In genomic region chr5:96933764-96934163, GRCh38 we compare ENCODE assay signal across 8 cellular contexts. TPM values are rescaled to one million over a fixed set of nuclear protein-coding genes. Genes with fewer than 3 reads are reported as not detected.
DNase-seq lines count a peak whose midpoint lies in the region; FAIRE-seq and TF ChIP-seq lines count a peak whose summit lies in the region.

No MANE protein-coding gene starts in this region.

- H3K27me3 ChIP-seq in GM06990 (replicated peaks; ENCODE audit: control insufficient read depth, insufficient read depth, low read length), result no peaks in the 10 kb centered on the region
- H3K27me3 ChIP-seq in H1 (replicated peaks in 1 of 4; ENCODE audit: control insufficient read depth in 3 of 4, extremely low read depth in 1 of 4, insufficient read depth in 3 of 4, low read length in 3 of 4), result peaks cover 0 to 11% (median 7%) of the 10 kb centered on the region in 4 experiments; a peak in 3 of 7 replicates
- no peaks in the 10 kb centered on the region for H3K27me3 ChIP-seq in prostate gland (replicated peaks; ENCODE audit: insufficient read depth)

- H2BK15ac ChIP-seq in H1 (ENCODE audit: low read length), result no peak overlapping the region

- TF ChIP-seq POLR2A in H1 (IDR thresholded peaks at IDR 0.05; ENCODE audit: control extremely low read depth in 1 of 2, low read depth in 2 of 2, low read length in 2 of 2) (no peak), prostate gland (IDR thresholded peaks at IDR 0.05) (no peak)

- H3K9ac ChIP-seq in H1 (replicated peaks in 1 of 4; ENCODE audit: extremely low read depth in 1 of 4, low read depth in 3 of 4, low read length in 3 of 4), result peak overlapping the region in 1 of 4 experiments; percentile 2; a peak in 1 of 7 replicates

- H3K18ac ChIP-seq in H1 (ENCODE audit: extremely low read depth, low read length), result no peak overlapping the region

- H3K79me1 ChIP-seq in H1 (ENCODE audit: low read depth, low read length), result no peaks in the 10 kb centered on the region

- no peak overlapping the region for H3K4ac ChIP-seq in H1 (replicated peaks; ENCODE audit: insufficient read length, low read depth, low read length)

- no peak overlapping the region for H4K91ac ChIP-seq in H1 (replicated peaks; ENCODE audit: insufficient read length, low read length)

- no peak overlapping the region for H2AFZ ChIP-seq in H1 (ENCODE audit: low read length)

- H3K27ac ChIP-seq in H1 (ENCODE audit: low read depth, low read length) (no peak overlapping the region), prostate gland (peak overlapping the region; percentile 95 to 96)

- no peak overlapping the region for H4K8ac ChIP-seq in H1 (ENCODE audit: extremely low read depth, insufficient read depth, low read length)

- 64% methylated on average over 4 of the region's 4 CpGs; no CpG with 5 or more reads in 1 of the 2 experiments for WGBS in H1 (ENCODE audit: extremely low coverage in 1 of 2, insufficient coverage in 1 of 2, insufficient read length in 1 of 2, insufficient replicate concordance in 2 of 2, low coverage in 1 of 2, low lambda C conversion rate in 2 of 2, missing lambda C conversion rate in 1 of 2), 2 experiments
- 56% methylated on average over 4 of the region's 4 CpGs for WGBS in prostate gland

- H3K4me2 ChIP-seq in H1 (ENCODE audit: insufficient read depth in 1 of 2, low read depth in 2 of 2, low read length in 2 of 2), result peak overlapping the region; percentile 83 to 94

- no peak overlapping the region for H4K5ac ChIP-seq in H1 (ENCODE audit: insufficient read length, low read depth, low read length)

- H3K4me1 ChIP-seq in H1 (replicated peaks in 1 of 4; ENCODE audit: control insufficient read depth in 3 of 4, insufficient read depth in 4 of 4, low read length in 3 of 4) (peaks cover 2 to 8% (median 6%) of the 10 kb centered on the region in 4 experiments; a peak in 3 of 7 replicates), prostate gland (replicated peaks) (peaks cover 6% of the 10 kb centered on the region)

- TF ChIP-seq RAD21 in H1 (IDR thresholded peaks at IDR 0.05 in 1 of 2, conservative IDR thresholded peaks at IDR 0.05 in 1 of 2; ENCODE audit: low read depth in 2 of 2, low read length in 2 of 2), result no peak

- no peak overlapping the region for H2BK120ac ChIP-seq in H1 (replicated peaks; ENCODE audit: low read depth, low read length)

- no peak for TF ChIP-seq CTCF in GM06990 (IDR thresholded peaks at IDR 0.05; ENCODE audit: insufficient read depth, low read length, poor library complexity, severe bottlenecking)
- no peak for TF ChIP-seq CTCF in H1 (IDR thresholded peaks at IDR 0.05; ENCODE audit: control extremely low read depth in 1 of 3, insufficient read depth in 1 of 3, low read depth in 1 of 3, low read length in 3 of 3)
- no peak for TF ChIP-seq CTCF in prostate gland (IDR thresholded peaks at IDR 0.05)

- no peak overlapping the region for H3K14ac ChIP-seq in H1 (ENCODE audit: insufficient read length)

- H3K9me3 ChIP-seq in H1 (ENCODE audit: insufficient read depth in 2 of 2, low read depth in 1 of 2, low read length in 1 of 2), result no peaks in the 10 kb centered on the region
- H3K9me3 ChIP-seq in prostate gland, result no peaks in the 10 kb centered on the region

- H2BK20ac ChIP-seq in H1 (ENCODE audit: low read length), result no peak overlapping the region

- H2BK5ac ChIP-seq in H1 (ENCODE audit: low read depth, low read length), result no peak overlapping the region

- no peak for DNase-seq in GM06990 (ENCODE audit: extremely low read depth, insufficient read length)
- DNase-seq in NCI-H748 treated with DMSO at 0.1 percent for 48 hours (lab: John Stamatoyannopoulos, UW), result peak; percentile 29
- DNase-seq in H1 (ENCODE audit: low read depth in 1 of 2, low spot score in 2 of 2), result no peak
- no peak for DNase-seq in prostate gland (ENCODE audit: low spot score)
- DNase-seq in NCI-H226, result no peak
- no peak for DNase-seq in middle frontal gyrus (ENCODE audit: extremely low spot score, low spot score)
- no peak for DNase-seq in NCI-H1105 (lab: John Stamatoyannopoulos, UW)
- DNase-seq in activated gamma-delta T cell treated with Interleukin-2 at 50 U/mL for 16 hours, result no peak

- H3K36me3 ChIP-seq in GM06990 (ENCODE audit: control insufficient read depth, insufficient read depth, low read length) (no peaks in the 10 kb centered on the region), H1 (ENCODE audit: control insufficient read depth in 2 of 4, insufficient read depth in 4 of 4, low read length in 3 of 4) (no peaks in the 10 kb centered on the region), prostate gland (no peaks in the 10 kb centered on the region)

- no peaks in the 10 kb centered on the region for H4K20me1 ChIP-seq in H1 (replicated peaks in 1 of 2; ENCODE audit: control insufficient read depth in 1 of 2, insufficient read depth in 2 of 2, low read length in 2 of 2)

- no peak overlapping the region for H3K56ac ChIP-seq in H1 (replicated peaks; ENCODE audit: insufficient read length, low read depth, low read length)

- no peak for TF ChIP-seq EP300 in H1 (IDR thresholded peaks at IDR 0.05; ENCODE audit: borderline replicate concordance in 1 of 2, low read depth in 2 of 2, low read length in 2 of 2)

- H3K23me2 ChIP-seq in H1 (ENCODE audit: low read depth, low read length), result peaks cover 13% of the 10 kb centered on the region

- CTCF ChIA-PET in H1 (lab: Charles Lee; ENCODE audit: partially characterized antibody), result interaction anchor here (0.6 to 1.4 kb wide), 3 partner anchors 25 to 1991 kb away, joined by 3 to 4 read pairs (median 3); no protein-coding TSS in a partner anchor

- POLR2A ChIA-PET in H1 (lab: Charles Lee; ENCODE audit: partially characterized antibody), result no interaction called here

- no peak overlapping the region for H3K23ac ChIP-seq in H1 (ENCODE audit: insufficient read length)

- intact Hi-C loops in prostate gland (cut with DNase I), result loop anchor here (5.0 to 10.0 kb wide), 2 partner anchors 179 to 229 kb away; no protein-coding TSS in a partner anchor

- H2BK12ac ChIP-seq in H1 (ENCODE audit: low read depth, low read length), result no peak overlapping the region; the same call in 1 of the 2 replicates

- FAIRE-seq in H1 (lab: Jason Lieb, UNC), result no peak

- peak overlapping the region; percentile 92 for H3K4me3 ChIP-seq in GM06990 (replicated peaks; ENCODE audit: low read depth, low read length)
- peak overlapping the region in 1 of 4 experiments; percentile 71; a peak in 2 of 8 replicates for H3K4me3 ChIP-seq in H1 (ENCODE audit: extremely low read depth in 1 of 4, insufficient read depth in 2 of 4, low read depth in 3 of 4, low read length in 4 of 4)
- H3K4me3 ChIP-seq in prostate gland, result peak overlapping the region; percentile 83 to 94

- H3K79me2 ChIP-seq in H1 (ENCODE audit: control insufficient read depth in 1 of 2, insufficient read depth in 2 of 2, low read length in 2 of 2), result no peaks in the 10 kb centered on the region; a peak in 1 of 4 replicates

- H2AK5ac ChIP-seq in H1 (ENCODE audit: low read depth, low read length), result no peak overlapping the region

TF ChIP-seq in H1, 55 proteins besides CTCF, POLR2A, EP300 and RAD21:
- no peak for TF ChIP-seq FOSL1 (IDR thresholded peaks at IDR 0.05; ENCODE audit: insufficient read depth, low read depth, low read length)
- no peak for TF ChIP-seq CREB1 (IDR thresholded peaks at IDR 0.05)
- TF ChIP-seq GTF2F1 (IDR thresholded peaks at IDR 0.05; ENCODE audit: borderline replicate concordance, low read depth, low read length), result no peak
- no peak for TF ChIP-seq SP2 (IDR thresholded peaks at IDR 0.05; ENCODE audit: low read length)
- no peak for TF ChIP-seq KDM4A (IDR thresholded peaks at IDR 0.05; ENCODE audit: low read depth, low read length, severe bottlenecking)
- no peak for TF ChIP-seq HDAC6 (IDR thresholded peaks at IDR 0.05; ENCODE audit: low read depth, low read length)
- no peak for TF ChIP-seq BRCA1 (IDR thresholded peaks at IDR 0.05; ENCODE audit: low read depth, low read length)
- no peak for TF ChIP-seq CTBP2 (IDR thresholded peaks at IDR 0.05; ENCODE audit: borderline replicate concordance, insufficient read depth, insufficient read length, low read length)
- no peak for TF ChIP-seq POU5F1 (IDR thresholded peaks at IDR 0.05; ENCODE audit: low read depth, low read length)
- no peak for TF ChIP-seq POLR2AphosphoS5 (IDR thresholded peaks at IDR 0.05; ENCODE audit: low read depth, low read length)
- TF ChIP-seq MAFK (IDR thresholded peaks at IDR 0.05; ENCODE audit: low read depth, low read length), result no peak
- TF ChIP-seq SIX5 (IDR thresholded peaks at IDR 0.05; ENCODE audit: low read depth, low read length), result no peak
- no peak for TF ChIP-seq SAP30 (IDR thresholded peaks at IDR 0.05; ENCODE audit: insufficient read depth, insufficient replicate concordance, low read length)
- TF ChIP-seq RXRA (IDR thresholded peaks at IDR 0.05; ENCODE audit: insufficient read depth, low read depth, low read length), result no peak
TF ChIP-seq in H1: peak in this region for 0.

RNA-seq across cellular contexts. Expression of gene LNPEP, which starts 2.1 kb away (rescaled TPM):
- 4.3 and 4.5 TPM in 2 replicates for total RNA-seq in H1 (2021; fragmentation: NEBNext Ultra II Directional; extraction: Animal tissue kit (Norgen Biotek cat#: 25700))
- polyA plus RNA-seq in H1 (2011; rRNA removed), result 0.96 and 1.8 TPM in 2 replicates
- 1.6 TPM for polyA plus RNA-seq in H1 (2011; cell fraction: cytosol; rRNA removed)
- 1.1 TPM for polyA plus RNA-seq in H1 (2011; cell fraction: nucleus; rRNA removed)
- 0.79 to 2.2 TPM (median 1.2 TPM) in 4 replicates for polyA plus RNA-seq in H1 (2012, experiment 1 of 2)
- polyA plus RNA-seq in H1 (2012, experiment 2 of 2), result 0.16 TPM
- 2.8 TPM for polyA plus RNA-seq in H1 (2013, experiment 1 of 2)
- 2.1 TPM for polyA plus RNA-seq in H1 (2013, experiment 2 of 2)
- 9.1 and 12.5 TPM in 2 replicates for polyA minus RNA-seq in H1 (2011; rRNA and poly(A)+ RNA removed)
- polyA minus RNA-seq in H1 (2011; cell fraction: cytosol; rRNA and poly(A)+ RNA removed), result 4.5 TPM
- 12.2 TPM for polyA minus RNA-seq in H1 (2011; cell fraction: nucleus; rRNA and poly(A)+ RNA removed)
- 10 to 100 TPM; 38.5 to 43.9 TPM for total RNA-seq in prostate gland

RNA-seq across cellular contexts. Expression of gene ERAP2, which starts 57.5 kb away (rescaled TPM):
- not detected in 2 replicates for total RNA-seq in H1 (2021; fragmentation: NEBNext Ultra II Directional; extraction: Animal tissue kit (Norgen Biotek cat#: 25700))
- polyA plus RNA-seq in H1 (2011; rRNA removed), result 0.03 and 0.14 TPM in 2 replicates
- 0.17 TPM for polyA plus RNA-seq in H1 (2011; cell fraction: cytosol; rRNA removed)
- 0.06 TPM for polyA plus RNA-seq in H1 (2011; cell fraction: nucleus; rRNA removed)
- polyA plus RNA-seq in H1 (2012, experiment 1 of 2), result 0.11 to 0.60 TPM (median 0.14 TPM) in 4 replicates
- polyA plus RNA-seq in H1 (2012, experiment 2 of 2), result not detected
- 0.14 TPM for polyA plus RNA-seq in H1 (2013, experiment 1 of 2)
- polyA plus RNA-seq in H1 (2013, experiment 2 of 2), result 0.18 TPM
- 0.57 and 1.00 TPM in 2 replicates for polyA minus RNA-seq in H1 (2011; rRNA and poly(A)+ RNA removed)
- not detected for polyA minus RNA-seq in H1 (2011; cell fraction: cytosol; rRNA and poly(A)+ RNA removed)
- polyA minus RNA-seq in H1 (2011; cell fraction: nucleus; rRNA and poly(A)+ RNA removed), result 1.3 TPM
- total RNA-seq in prostate gland, result 10 to 100 TPM in 1 of 2 donors, 1 to 10 TPM in 1; 7.7 to 19.0 TPM
